Comparison of ENCODE assay signal across 8 cellular contexts in genomic region chr19:1263198-1263597, GRCh38. TPM values are rescaled to one million over a fixed set of nuclear protein-coding genes. Genes with fewer than 3 reads are reported as not detected.
A peak's percentile ranks its signal among the peaks of the same experiment; 100 is the strongest.
DNase-seq lines count a peak whose midpoint lies in the region; ATAC-seq, FAIRE-seq and TF ChIP-seq lines count a peak whose summit lies in the region.

No MANE protein-coding gene starts in this region.

- peak overlapping the region; percentile 48 to 99 (median 86) for H3K27ac Mint-ChIP-seq in naive thymus-derived CD8-positive, alpha-beta T cell

- H3K27ac ChIP-seq in 22Rv1: peak overlapping the region; percentile 99
- peak overlapping the region; percentile 99 for H3K27ac ChIP-seq in HCT116 (ENCODE audit: low read depth, low read length)
- peak overlapping the region; percentile 37; the same call in 2 of the 3 replicates for H3K27ac ChIP-seq in K562 (ENCODE audit: extremely low read depth, low read depth, low read length)

- no peak for TF ChIP-seq RAD21 in HCT116 (IDR thresholded peaks at IDR 0.05; ENCODE audit: low read depth)
- TF ChIP-seq RAD21 in K562 (CRISPR knock-in tag; conservative IDR thresholded peaks at IDR 0.05 in 1 of 2, IDR thresholded peaks at IDR 0.05 in 1 of 2): no peak

- ATAC-seq in HCT116 (no peak), K562 (no peak), HG03432 (IDR thresholded peaks at IDR 0.05; ENCODE audit: unreplicated experiment) (no peak)
- ATAC-seq in naive thymus-derived CD8-positive, alpha-beta T cell: no peak

- CTCF ChIA-PET in HCT116 (lab: Charles Lee) (no interaction called here), K562 (lab: Yijun Ruan, JAX; ENCODE audit: low intra/inter-chr PET ratio) (no interaction called here)

- peaks cover 0 to 2% of the 10 kb centered on the region in 2 experiments; a peak in 2 of 4 replicates for H3K36me3 ChIP-seq in HCT116 (ENCODE audit: control insufficient read depth in 1 of 2, insufficient read depth in 2 of 2, low read length in 2 of 2)
- peaks cover 5% of the 10 kb centered on the region; the same call in 2 of the 3 replicates for H3K36me3 ChIP-seq in K562 (ENCODE audit: control insufficient read depth, insufficient read depth, low read length)

- FAIRE-seq in K562 (lab: Jason Lieb, UNC): no peak
- no peak for FAIRE-seq in urothelium cell line (lab: Jason Lieb, UNC)

- H3K4me1 Mint-ChIP-seq in naive thymus-derived CD8-positive, alpha-beta T cell: peaks cover 30 to 70% (median 66%) of the 10 kb centered on the region in 4 donors

- no peaks in the 10 kb centered on the region for H3K9me3 Mint-ChIP-seq in naive thymus-derived CD8-positive, alpha-beta T cell

- H3K36me3 Mint-ChIP-seq in naive thymus-derived CD8-positive, alpha-beta T cell: peaks cover 0 to under 1% (median 0%) of the 10 kb centered on the region in 3 donors

- 60% methylated on average over 5 of the region's 5 CpGs for WGBS in K562 (ENCODE audit: insufficient coverage, low coverage, missing lambda C conversion rate)

- in situ Hi-C loops in K562 (cut with MboI): no loop called here

- DNase-seq in HCT116 (ENCODE audit: low read depth, low spot score): no peak
- DNase-seq in K562 (ENCODE audit: extremely low read depth in 1 of 4, low spot score in 3 of 4): no peak
- no peak for DNase-seq in naive thymus-derived CD8-positive, alpha-beta T cell
- no peak for DNase-seq in stimulated activated CD4-positive, alpha-beta T cell treated with anti-CD3 and anti-CD28 coated beads, Interleukin-15, amount 100 ng/mL, for 24 hours
- DNase-seq in urothelium cell line (ENCODE audit: low spot score): no peak
- DNase-seq in NCI-H69 (lab: John Stamatoyannopoulos, UW): no peak

- no peaks in the 10 kb centered on the region for H3K9me2 ChIP-seq in HCT116 (ENCODE audit: insufficient read depth)

- H3K27me3 ChIP-seq in HCT116 (ENCODE audit: insufficient read depth, low read length): no peaks in the 10 kb centered on the region
- no peaks in the 10 kb centered on the region for H3K27me3 ChIP-seq in K562 (ENCODE audit: control insufficient read depth in 2 of 2, insufficient read depth in 2 of 2, low read length in 2 of 2)

- RAD21 ChIA-PET in HCT116 (lab: Charles Lee; ENCODE audit: low non-redundant PET in 1 of 2, low total read pairs in 2 of 2, uncharacterized antibody in 2 of 2, unreplicated experiment in 2 of 2): no interaction called here

- peak overlapping the region in 9 of 10 donors; percentile 48 to 97 (median 50) for H3K4me3 Mint-ChIP-seq in naive thymus-derived CD8-positive, alpha-beta T cell

- TF ChIP-seq EP300 in K562 (IDR thresholded peaks at IDR 0.05; ENCODE audit: low read length): no peak

- H3K4me1 ChIP-seq in HCT116 (ENCODE audit: control insufficient read depth in 1 of 2, insufficient read depth in 2 of 2, low read length in 2 of 2) (peaks cover 59 to 96% of the 10 kb centered on the region in 2 experiments), K562 (replicated peaks in 1 of 2; ENCODE audit: control insufficient read depth in 2 of 2, insufficient read depth in 2 of 2, low read length in 2 of 2) (peaks cover 67 to 95% of the 10 kb centered on the region in 2 experiments)

- H3K9me1 ChIP-seq in K562 (ENCODE audit: control insufficient read depth, insufficient read depth, low read length): no peaks in the 10 kb centered on the region

- H3K4me2 ChIP-seq in HCT116 (ENCODE audit: low read length) (peak overlapping the region; percentile 98), K562 (ENCODE audit: insufficient read depth, low read length) (no peak overlapping the region)

- H3K4me3 ChIP-seq in HCT116 (replicated peaks in 1 of 2; ENCODE audit: low read depth in 1 of 2, low read length in 2 of 2): no peak overlapping the region
- H3K4me3 ChIP-seq in K562: no peak overlapping the region

- H3K9ac ChIP-seq in HCT116 (ENCODE audit: low read length): peak overlapping the region; percentile 99
- H3K9ac ChIP-seq in K562 (ENCODE audit: insufficient read depth in 1 of 2, low read depth in 2 of 2, low read length in 2 of 2): peak overlapping the region in 1 of 2 experiments; percentile 92; a peak in 2 of 4 replicates

- intact Hi-C loops in HCT116 (cut with micrococcal nuclease): no loop called here
- intact Hi-C loops in K562 (cut with micrococcal nuclease): no loop called here

- H4K20me1 ChIP-seq in HCT116 (ENCODE audit: insufficient read depth) (no peaks in the 10 kb centered on the region), K562 (replicated peaks; ENCODE audit: control insufficient read depth, insufficient read depth, low read length) (0 out of 2 replicates have a peak, but pooled peaks cover 3% of the 10 kb centered on the region)

- no peaks in the 10 kb centered on the region for H3K27me3 Mint-ChIP-seq in naive thymus-derived CD8-positive, alpha-beta T cell

- TF ChIP-seq POLR2A in HCT116 (IDR thresholded peaks at IDR 0.05; ENCODE audit: borderline replicate concordance, extremely low read depth, insufficient read depth, insufficient read length) (no peak), K562 (conservative IDR thresholded peaks at IDR 0.05) (no peak)

- H3K9me3 ChIP-seq in HCT116 (ENCODE audit: control insufficient read depth in 1 of 2, insufficient read depth in 1 of 2, low read depth in 1 of 2, low read length in 2 of 2): no peaks in the 10 kb centered on the region
- H3K9me3 ChIP-seq in K562 (replicated peaks; ENCODE audit: control insufficient read depth, insufficient read depth, low read depth, low read length): no peaks in the 10 kb centered on the region

- H3K79me2 ChIP-seq in HCT116 (ENCODE audit: insufficient read depth, low read length): peaks cover 10% of the 10 kb centered on the region
- H3K79me2 ChIP-seq in K562 (ENCODE audit: control insufficient read depth, insufficient read depth, low read length): peaks cover 16% of the 10 kb centered on the region

- H2AFZ ChIP-seq in HCT116 (ENCODE audit: low read depth, low read length, poor library complexity, severe bottlenecking): no peak overlapping the region
- H2AFZ ChIP-seq in K562 (ENCODE audit: low read depth, low read length): no peak overlapping the region

- TF ChIP-seq CTCF in 22Rv1 (IDR thresholded peaks at IDR 0.05): no peak
- no peak for TF ChIP-seq CTCF in HCT116 (IDR thresholded peaks at IDR 0.05 in 2 of 3, conservative IDR thresholded peaks at IDR 0.05 in 1 of 3; ENCODE audit: borderline replicate concordance in 1 of 3, insufficient read depth in 1 of 3, low read depth in 2 of 3, low read length in 2 of 3)
- TF ChIP-seq CTCF in K562 (IDR thresholded peaks at IDR 0.05 in 2 of 3, conservative IDR thresholded peaks at IDR 0.05 in 1 of 3; ENCODE audit: insufficient read depth in 2 of 3, low read depth in 1 of 3, low read length in 3 of 3): no peak

- POLR2A ChIA-PET in HCT116 (lab: Charles Lee) (interaction anchor here (1.3 kb wide), 1 partner anchor 10 kb away, joined by 3 read pairs; no protein-coding TSS in a partner anchor), K562 (lab: Yijun Ruan, JAX) (interaction anchor here (2.6 kb wide), 1 partner anchor 9 kb away, joined by 14 read pairs; no protein-coding TSS in a partner anchor)
- POLR2A ChIA-PET in naive thymus-derived CD8-positive, alpha-beta T cell (lab: Charles Lee): interaction anchor here (0.8 to 12.2 kb wide), 4 partner anchors 8 to 222 kb away, joined by 3 to 594 read pairs (median 243); partner anchors contain the start of genes ATP5F1D, CBARP, FAM174C and MIDN

- BruUV-seq in HCT116 (replicated peaks; lab: Mats Ljungman, UMichigan) (no TSS peak), K562 (replicated peaks; lab: Mats Ljungman, UMichigan) (no TSS peak)

RNA-seq across cellular contexts. Expression of gene CIRBP, which starts 5.9 kb away (rescaled TPM):
- 276 TPM for total RNA-seq in HCT116 (2021; ENCODE audit: unreplicated experiment)
- polyA plus RNA-seq in HCT116 (2012): 398 and 405 TPM in 2 replicates
- 283 and 504 TPM in 2 replicates for total RNA-seq in K562 (2011; cell fraction: chromatin; rRNA removed; ENCODE audit: low replicate concordance)
- 457 and 483 TPM in 2 replicates for total RNA-seq in K562 (2011; cell fraction: nucleolus; rRNA removed)
- total RNA-seq in K562 (2011; cell fraction: nucleoplasm; rRNA removed): 431 and 450 TPM in 2 replicates
- 168 and 249 TPM in 2 replicates for total RNA-seq in K562 (2014; rRNA removed)
- total RNA-seq in K562 (2014; rRNA removed; fragmentation: Illumina TruSeq; extraction: Trizol): 189 and 200 TPM in 2 replicates
- 176 and 206 TPM in 2 replicates for total RNA-seq in K562 (2015; rRNA removed; fragmentation: Illumina TruSeq; extraction: Trizol)
- 181 and 222 TPM in 2 replicates for total RNA-seq in K562 (2021)
- polyA plus RNA-seq in K562 (2011; rRNA removed): 124 and 166 TPM in 2 replicates
- polyA plus RNA-seq in K562 (2011; cell fraction: cytosol; rRNA removed): 92.3 and 201 TPM in 2 replicates
- 882 and 1,025 TPM in 2 replicates for polyA plus RNA-seq in K562 (2011; cell fraction: nucleus; rRNA removed)
- 288 and 291 TPM in 2 replicates for polyA plus RNA-seq in K562 (2012)
- polyA plus RNA-seq in K562 (2014; fragmentation: Illumina TruSeq; extraction: Trizol): 222 and 345 TPM in 2 replicates
- 10 to 100 TPM; 20.5 to 21.4 TPM for polyA plus RNA-seq in K562 (2014; fragmentation: Nextera tagmentation; extraction: Ambion mirVana)
- polyA plus RNA-seq in K562 (2014; rRNA removed): 306 and 327 TPM in 2 replicates
- 46.9 and 50.4 TPM in 2 replicates for polyA minus RNA-seq in K562 (2011; rRNA and poly(A)+ RNA removed)
- polyA minus RNA-seq in K562 (2011; cell fraction: cytosol; rRNA and poly(A)+ RNA removed): 50.4 and 50.8 TPM in 2 replicates
- 117 and 135 TPM in 2 replicates for polyA minus RNA-seq in K562 (2011; cell fraction: nucleus; rRNA and poly(A)+ RNA removed)
- total RNA-seq in naive thymus-derived CD8-positive, alpha-beta T cell: 100 to 1,000 TPM; 565 to 579 TPM
- polyA plus RNA-seq in naive thymus-derived CD8-positive, alpha-beta T cell: 100 to 1,000 TPM; 204 to 273 (median 262) TPM

RNA-seq across cellular contexts. Expression of gene FAM174C, which starts 12.1 kb away (rescaled TPM):
- total RNA-seq in HCT116 (2021; ENCODE audit: unreplicated experiment): 77.1 TPM
- polyA plus RNA-seq in HCT116 (2012): 87.0 and 88.0 TPM in 2 replicates
- total RNA-seq in K562 (2011; cell fraction: chromatin; rRNA removed; ENCODE audit: low replicate concordance): 6.3 and 26.6 TPM in 2 replicates
- total RNA-seq in K562 (2011; cell fraction: nucleolus; rRNA removed): 40.9 and 47.0 TPM in 2 replicates
- total RNA-seq in K562 (2011; cell fraction: nucleoplasm; rRNA removed): 20.7 and 26.9 TPM in 2 replicates
- total RNA-seq in K562 (2014; rRNA removed): 72.2 and 108 TPM in 2 replicates
- 1.3 and 2.8 TPM in 2 replicates for total RNA-seq in K562 (2014; rRNA removed; fragmentation: Illumina TruSeq; extraction: Trizol)
- total RNA-seq in K562 (2015; rRNA removed; fragmentation: Illumina TruSeq; extraction: Trizol): 40.3 and 42.6 TPM in 2 replicates
- total RNA-seq in K562 (2021): 81.9 and 85.0 TPM in 2 replicates
- polyA plus RNA-seq in K562 (2011; rRNA removed): 20.3 and 30.4 TPM in 2 replicates
- 58.0 and 177 TPM in 2 replicates for polyA plus RNA-seq in K562 (2011; cell fraction: cytosol; rRNA removed)
- polyA plus RNA-seq in K562 (2011; cell fraction: nucleus; rRNA removed): 28.1 and 53.8 TPM in 2 replicates
- 65.9 and 75.4 TPM in 2 replicates for polyA plus RNA-seq in K562 (2012)
- 11.7 and 56.4 TPM in 2 replicates for polyA plus RNA-seq in K562 (2014; fragmentation: Illumina TruSeq; extraction: Trizol)
- polyA plus RNA-seq in K562 (2014; fragmentation: Nextera tagmentation; extraction: Ambion mirVana): 1 to 10 TPM in 1 of 2 experiments, under 1 TPM in 1; 0.66 to 2.7 TPM
- polyA plus RNA-seq in K562 (2014; rRNA removed): 89.6 and 119 TPM in 2 replicates
- 4.8 and 6.1 TPM in 2 replicates for polyA minus RNA-seq in K562 (2011; rRNA and poly(A)+ RNA removed)
- polyA minus RNA-seq in K562 (2011; cell fraction: cytosol; rRNA and poly(A)+ RNA removed): 19.6 and 23.7 TPM in 2 replicates
- 12.0 and 12.8 TPM in 2 replicates for polyA minus RNA-seq in K562 (2011; cell fraction: nucleus; rRNA and poly(A)+ RNA removed)
- 10 to 100 TPM; 46.3 to 47.5 TPM for total RNA-seq in naive thymus-derived CD8-positive, alpha-beta T cell
- 100 to 1,000 TPM in 1 of 3 donors, 10 to 100 TPM in 2; 66.7 to 104 (median 95.5) TPM for polyA plus RNA-seq in naive thymus-derived CD8-positive, alpha-beta T cell

RNA-seq across cellular contexts. Expression of gene MIDN, which starts 14.8 kb away (rescaled TPM):
- total RNA-seq in HCT116 (2021; ENCODE audit: unreplicated experiment) (146 TPM), K562 (2014; rRNA removed) (13.5 and 20.8 TPM in 2 replicates), K562 (2014; rRNA removed; fragmentation: Illumina TruSeq; extraction: Trizol) (3.9 and 4.8 TPM in 2 replicates), K562 (2015; rRNA removed; fragmentation: Illumina TruSeq; extraction: Trizol) (10.1 and 11.0 TPM in 2 replicates), K562 (2021) (120 and 121 TPM in 2 replicates)
- 63.2 and 79.4 TPM in 2 replicates for polyA plus RNA-seq in HCT116 (2012)
- 30.7 and 106 TPM in 2 replicates for total RNA-seq in K562 (2011; cell fraction: chromatin; rRNA removed; ENCODE audit: low replicate concordance)
- total RNA-seq in K562 (2011; cell fraction: nucleolus; rRNA removed): 81.7 and 90.7 TPM in 2 replicates
- 55.1 and 88.1 TPM in 2 replicates for total RNA-seq in K562 (2011; cell fraction: nucleoplasm; rRNA removed)
- polyA plus RNA-seq in K562 (2011; rRNA removed) (7.0 and 10.2 TPM in 2 replicates), K562 (2014; fragmentation: Illumina TruSeq; extraction: Trizol) (20.5 and 38.3 TPM in 2 replicates), K562 (2014; fragmentation: Nextera tagmentation; extraction: Ambion mirVana) (1 to 10 TPM in 1 of 2 experiments, under 1 TPM in 1; 0.17 to 1.5 TPM), K562 (2014; rRNA removed) (41.3 and 44.6 TPM in 2 replicates)
- polyA plus RNA-seq in K562 (2011; cell fraction: cytosol; rRNA removed): 14.0 and 26.8 TPM in 2 replicates
- 44.8 and 87.0 TPM in 2 replicates for polyA plus RNA-seq in K562 (2011; cell fraction: nucleus; rRNA removed)
- polyA plus RNA-seq in K562 (2012): 29.5 and 39.8 TPM in 2 replicates
- 2.7 and 3.0 TPM in 2 replicates for polyA minus RNA-seq in K562 (2011; rRNA and poly(A)+ RNA removed)
- polyA minus RNA-seq in K562 (2011; cell fraction: cytosol; rRNA and poly(A)+ RNA removed): 29.9 and 43.2 TPM in 2 replicates
- 28.0 and 34.2 TPM in 2 replicates for polyA minus RNA-seq in K562 (2011; cell fraction: nucleus; rRNA and poly(A)+ RNA removed)
- 10 to 100 TPM; 31.2 to 35.4 TPM for total RNA-seq in naive thymus-derived CD8-positive, alpha-beta T cell
- polyA plus RNA-seq in naive thymus-derived CD8-positive, alpha-beta T cell: 1 to 10 TPM; 1.1 to 8.2 (median 6.6) TPM

RNA-seq across cellular contexts. Expression of gene ATP5F1D, which starts 21.6 kb away (rescaled TPM):
- total RNA-seq in HCT116 (2021; ENCODE audit: unreplicated experiment): 428 TPM
- 468 and 508 TPM in 2 replicates for polyA plus RNA-seq in HCT116 (2012)
- 42.1 and 110 TPM in 2 replicates for total RNA-seq in K562 (2011; cell fraction: chromatin; rRNA removed; ENCODE audit: low replicate concordance)
- 116 and 129 TPM in 2 replicates for total RNA-seq in K562 (2011; cell fraction: nucleolus; rRNA removed)
- 74.0 and 85.6 TPM in 2 replicates for total RNA-seq in K562 (2011; cell fraction: nucleoplasm; rRNA removed)
- 135 and 145 TPM in 2 replicates for total RNA-seq in K562 (2014; rRNA removed)
- total RNA-seq in K562 (2014; rRNA removed; fragmentation: Illumina TruSeq; extraction: Trizol): 3.9 and 4.6 TPM in 2 replicates
- 65.2 and 73.0 TPM in 2 replicates for total RNA-seq in K562 (2015; rRNA removed; fragmentation: Illumina TruSeq; extraction: Trizol)
- total RNA-seq in K562 (2021): 409 and 434 TPM in 2 replicates
- polyA plus RNA-seq in K562 (2011; rRNA removed): 36.8 and 58.7 TPM in 2 replicates
- 119 and 471 TPM in 2 replicates for polyA plus RNA-seq in K562 (2011; cell fraction: cytosol; rRNA removed)
- polyA plus RNA-seq in K562 (2011; cell fraction: nucleus; rRNA removed): 90.5 and 137 TPM in 2 replicates
- 278 and 318 TPM in 2 replicates for polyA plus RNA-seq in K562 (2012)
- 18.7 and 106 TPM in 2 replicates for polyA plus RNA-seq in K562 (2014; fragmentation: Illumina TruSeq; extraction: Trizol)
- 10 to 100 TPM in 1 of 2 experiments, 1 to 10 TPM in 1; 9.7 to 23.3 TPM for polyA plus RNA-seq in K562 (2014; fragmentation: Nextera tagmentation; extraction: Ambion mirVana)
- polyA plus RNA-seq in K562 (2014; rRNA removed): 233 and 236 TPM in 2 replicates
- polyA minus RNA-seq in K562 (2011; rRNA and poly(A)+ RNA removed): 16.5 and 29.9 TPM in 2 replicates
- polyA minus RNA-seq in K562 (2011; cell fraction: cytosol; rRNA and poly(A)+ RNA removed): 115 and 175 TPM in 2 replicates
- 28.8 and 35.8 TPM in 2 replicates for polyA minus RNA-seq in K562 (2011; cell fraction: nucleus; rRNA and poly(A)+ RNA removed)
- 10 to 100 TPM; 83.9 to 89.0 TPM for total RNA-seq in naive thymus-derived CD8-positive, alpha-beta T cell
- polyA plus RNA-seq in naive thymus-derived CD8-positive, alpha-beta T cell: 100 to 1,000 TPM; 214 to 264 (median 262) TPM

RNA-seq across cellular contexts. Expression of gene EFNA2, which starts 22.5 kb away (rescaled TPM):
- 12.2 TPM for total RNA-seq in HCT116 (2021; ENCODE audit: unreplicated experiment)
- 7.9 and 9.0 TPM in 2 replicates for polyA plus RNA-seq in HCT116 (2012)
- not detected in 2 replicates for total RNA-seq in K562 (2011; cell fraction: chromatin; rRNA removed; ENCODE audit: low replicate concordance)
- total RNA-seq in K562 (2011; cell fraction: nucleolus; rRNA removed): not detected in 2 replicates
- not detected in 2 replicates for total RNA-seq in K562 (2011; cell fraction: nucleoplasm; rRNA removed)
- total RNA-seq in K562 (2014; rRNA removed): 0.16 TPM in 1 of 2 replicates, not detected in the other
- total RNA-seq in K562 (2014; rRNA removed; fragmentation: Illumina TruSeq; extraction: Trizol): not detected in 2 replicates
- not detected in 2 replicates for total RNA-seq in K562 (2015; rRNA removed; fragmentation: Illumina TruSeq; extraction: Trizol)
- total RNA-seq in K562 (2021): 0.38 and 0.44 TPM in 2 replicates
- 0.11 and 0.27 TPM in 2 replicates for polyA plus RNA-seq in K562 (2011; rRNA removed)
- polyA plus RNA-seq in K562 (2011; cell fraction: cytosol; rRNA removed): 0.34 and 0.88 TPM in 2 replicates
- polyA plus RNA-seq in K562 (2011; cell fraction: nucleus; rRNA removed): 0.24 and 0.25 TPM in 2 replicates
- polyA plus RNA-seq in K562 (2012): not detected in 2 replicates
- not detected in 2 replicates for polyA plus RNA-seq in K562 (2014; fragmentation: Illumina TruSeq; extraction: Trizol)
- not detected for polyA plus RNA-seq in K562 (2014; fragmentation: Nextera tagmentation; extraction: Ambion mirVana)
- polyA plus RNA-seq in K562 (2014; rRNA removed): 0.12 and 0.15 TPM in 2 replicates
- polyA minus RNA-seq in K562 (2011; rRNA and poly(A)+ RNA removed): not detected in 2 replicates
- not detected in 2 replicates for polyA minus RNA-seq in K562 (2011; cell fraction: cytosol; rRNA and poly(A)+ RNA removed)
- not detected in 2 replicates for polyA minus RNA-seq in K562 (2011; cell fraction: nucleus; rRNA and poly(A)+ RNA removed)
- not detected for total RNA-seq in naive thymus-derived CD8-positive, alpha-beta T cell
- not detected for polyA plus RNA-seq in naive thymus-derived CD8-positive, alpha-beta T cell

Comparison
In these comparisons a context has a peak if more than half of its experiments do, and no peak if none do; other contexts are left out.
1. H3K27ac ChIP-seq: peak in every context shown above with its lines; median percentile 99 in 22Rv1; 99 in HCT116; 37 in K562.